Comparison of ENCODE assay signal across 8 cellular contexts in genomic region chr1:205977348-205978014, GRCh38. TPM values are rescaled to one million over a fixed set of nuclear protein-coding genes. Genes with fewer than 3 reads are reported as not detected.
A peak's percentile ranks its signal among the peaks of the same experiment; 100 is the strongest.
DNase-seq lines count a peak whose midpoint lies in the region; ATAC-seq and TF ChIP-seq lines count a peak whose summit lies in the region.

No MANE protein-coding gene starts in this region.

- ATAC-seq in GM18498 (IDR thresholded peaks at IDR 0.05; ENCODE audit: unreplicated experiment): no peak

- no peak overlapping the region for H3K4me3 ChIP-seq in SK-N-MC

- H3K36me3 ChIP-seq in SK-N-MC (ENCODE audit: insufficient read depth, low read length): no peaks in the 10 kb centered on the region

- H3K4me1 Mint-ChIP-seq in activated naive CD4-positive, alpha-beta T cell treated with anti-CD3 and anti-CD28 coated beads, Interleukin-2, amount 10 ng/mL, durations not matched to agents 7 days and 5 days: no peaks in the 10 kb centered on the region
- H3K4me1 Mint-ChIP-seq in type B pancreatic cell (ENCODE audit: unreplicated experiment): peaks cover 27% of the 10 kb centered on the region

- H3K9ac ChIP-seq in SK-N-MC (ENCODE audit: insufficient read length): no peak overlapping the region

- no peaks in the 10 kb centered on the region for H3K27me3 Mint-ChIP-seq in activated naive CD4-positive, alpha-beta T cell treated with anti-CD3 and anti-CD28 coated beads, Interleukin-2, amount 10 ng/mL, durations not matched to agents 7 days and 5 days
- peaks cover 20% of the 10 kb centered on the region for H3K27me3 Mint-ChIP-seq in type B pancreatic cell

- DNase-seq in NCI-H1092 treated with DMSO at 0.1 percent for 48 hours (lab: John Stamatoyannopoulos, UW): peak; percentile 92
- DNase-seq in SK-N-MC (ENCODE audit: low read depth, low spot score): peak; percentile 40
- peak; percentile 85 for DNase-seq in activated naive CD4-positive, alpha-beta T cell treated with anti-CD3 and anti-CD28 coated beads, Interleukin-2, amount 10 ng/mL, durations not matched to agents 7 days and 5 days
- DNase-seq in head of caudate nucleus: peak; percentile 47 to 91 (median 84)
- DNase-seq in pons (ENCODE audit: low spot score): peak; percentile 92
- peak; percentile 80 for DNase-seq in type B pancreatic cell (ENCODE audit: extremely low spot score, unreplicated experiment)

- no peak overlapping the region for H3K27ac Mint-ChIP-seq in activated naive CD4-positive, alpha-beta T cell treated with anti-CD3 and anti-CD28 coated beads, Interleukin-2, amount 10 ng/mL, durations not matched to agents 7 days and 5 days
- H3K27ac Mint-ChIP-seq in type B pancreatic cell: peak overlapping the region; percentile 23

- H3K4me3 Mint-ChIP-seq in activated naive CD4-positive, alpha-beta T cell treated with anti-CD3 and anti-CD28 coated beads, Interleukin-2, amount 10 ng/mL, durations not matched to agents 7 days and 5 days: no peak overlapping the region
- no peak overlapping the region for H3K4me3 Mint-ChIP-seq in type B pancreatic cell

- intact Hi-C loops in head of caudate nucleus (cut with DNase I): loop anchor here (1.0 to 5.0 kb wide), 2 partner anchors 58 to 180 kb away; no protein-coding TSS in a partner anchor

- peaks cover 14% of the 10 kb centered on the region for H3K9me3 Mint-ChIP-seq in activated naive CD4-positive, alpha-beta T cell treated with anti-CD3 and anti-CD28 coated beads, Interleukin-2, amount 10 ng/mL, durations not matched to agents 7 days and 5 days
- H3K9me3 Mint-ChIP-seq in type B pancreatic cell: peaks cover 7% of the 10 kb centered on the region

- no peak overlapping the region for H3K27ac ChIP-seq in SK-N-MC

- peak; percentile 98 for TF ChIP-seq CTCF in GM12873 (IDR thresholded peaks at IDR 0.05; ENCODE audit: insufficient read depth, low read depth, low read length, missing control alignments)
- peak; percentile 99 for TF ChIP-seq CTCF in type B pancreatic cell (conservative IDR thresholded peaks at IDR 0.05)

- CTCF ChIA-PET in activated naive CD4-positive, alpha-beta T cell treated with anti-CD3 and anti-CD28 coated beads, Interleukin-2, amount 10 ng/mL, durations not matched to agents 7 days and 5 days (lab: Charles Lee): interaction anchor here (0.5 to 8.9 kb wide), 72 partner anchors 9 to 536 kb away, joined by 3 to 219 read pairs (median 4); partner anchors contain the start of genes CTSE and SLC26A9

- no peaks in the 10 kb centered on the region for H3K36me3 Mint-ChIP-seq in activated naive CD4-positive, alpha-beta T cell treated with anti-CD3 and anti-CD28 coated beads, Interleukin-2, amount 10 ng/mL, durations not matched to agents 7 days and 5 days
- H3K36me3 Mint-ChIP-seq in type B pancreatic cell: no peaks in the 10 kb centered on the region

- H3K9me3 ChIP-seq in SK-N-MC (ENCODE audit: low read depth, low read length): no peaks in the 10 kb centered on the region

RNA-seq across cellular contexts. Expression of gene RAB7B, which starts 25.7 kb away (rescaled TPM):
- total RNA-seq in type B pancreatic cell (ENCODE audit: low replicate concordance): 0.26 and 0.82 TPM in 2 replicates

RNA-seq across cellular contexts. Expression of gene SLC26A9, which starts 34.2 kb away (rescaled TPM):
- 0.45 and 2.5 TPM in 2 replicates for total RNA-seq in type B pancreatic cell (ENCODE audit: low replicate concordance)

RNA-seq across cellular contexts. Expression of gene CTSE, which starts 46.2 kb away (rescaled TPM):
- total RNA-seq in type B pancreatic cell (ENCODE audit: low replicate concordance): 28.6 and 42.0 TPM in 2 replicates

Comparison
In these comparisons a context has a peak if more than half of its experiments do, and no peak if none do; other contexts are left out.
1. DNase-seq: peak in every context shown above with its lines; median percentile 92 in NCI-H1092 treated with DMSO at 0.1 percent for 48 hours; 92 in pons; 85 in activated naive CD4-positive, alpha-beta T cell treated with anti-CD3 and anti-CD28 coated beads, Interleukin-2, amount 10 ng/mL, durations not matched to agents 7 days and 5 days; 84 in head of caudate nucleus; 80 in type B pancreatic cell; 40 in SK-N-MC.